In genomic region chr10:71761541-71762113, GRCh38 we compare ENCODE assay signal across 13 cellular contexts. TPM values are rescaled to one million over a fixed set of nuclear protein-coding genes. Genes with fewer than 3 reads are reported as not detected.
A peak's percentile ranks its signal among the peaks of the same experiment; 100 is the strongest.
DNase-seq lines count a peak whose midpoint lies in the region; ATAC-seq and TF ChIP-seq lines count a peak whose summit lies in the region.
"Had no signal": no experiment of that assay in that cellular context is flagged by ENCODE, and none has a peak within 500 bp of the region (broad histone marks: within the 10 kb centered on the region; RNA-seq: fewer than 3 reads in every experiment).

No MANE protein-coding gene starts in this region.

- H3K27ac Mint-ChIP-seq in activated naive CD4-positive, alpha-beta T cell treated with anti-CD3 and anti-CD28 coated beads, Interleukin-2, amount 50 U/mL, for 24 hours: peak overlapping the region; percentile 96
- peak overlapping the region; percentile 84 for H3K27ac Mint-ChIP-seq in activated T-helper 1 cell treated with anti-CD3 and anti-CD28 coated beads, Interleukin-12 subunit alpha, Interleukin-12 subunit beta, Interleukin-2, Interleukin-4 antibody, amounts not matched to agents 30 ng/mL and 10 ng/mL and 1 ng/mL, durations not matched to agents 14 hours and 24 hours and 36 hours
- H3K27ac Mint-ChIP-seq in glutamatergic neuron (ENCODE audit: unreplicated experiment) (no peak overlapping the region), type B pancreatic cell (no peak overlapping the region)

- ATAC-seq in sciatic nerve: no peak

- peaks cover 19% of the 10 kb centered on the region for H3K36me3 Mint-ChIP-seq in activated naive CD4-positive, alpha-beta T cell treated with anti-CD3 and anti-CD28 coated beads, Interleukin-2, amount 50 U/mL, for 24 hours
- H3K36me3 Mint-ChIP-seq in activated T-helper 1 cell treated with anti-CD3 and anti-CD28 coated beads, Interleukin-12 subunit alpha, Interleukin-12 subunit beta, Interleukin-2, Interleukin-4 antibody, amounts not matched to agents 30 ng/mL and 10 ng/mL and 1 ng/mL, durations not matched to agents 14 hours and 24 hours and 36 hours (ENCODE audit: low read depth): peaks cover 48% of the 10 kb centered on the region
- H3K36me3 Mint-ChIP-seq in glutamatergic neuron (ENCODE audit: unreplicated experiment): no peaks in the 10 kb centered on the region
- peaks cover 2% of the 10 kb centered on the region for H3K36me3 Mint-ChIP-seq in type B pancreatic cell

- intact Hi-C loops in activated T-helper 1 cell treated with anti-CD3 and anti-CD28 coated beads, Interleukin-12 subunit alpha, Interleukin-12 subunit beta, Interleukin-2, Interleukin-4 antibody, amounts not matched to agents 30 ng/mL and 10 ng/mL and 1 ng/mL, durations not matched to agents 14 hours and 24 hours and 36 hours (cut with micrococcal nuclease): no loop called here
- intact Hi-C loops in sciatic nerve (cut with DNase I): no loop called here
- intact Hi-C loops in head of caudate nucleus (cut with DNase I): no loop called here

- H3K4me3 Mint-ChIP-seq in activated naive CD4-positive, alpha-beta T cell treated with anti-CD3 and anti-CD28 coated beads, Interleukin-2, amount 50 U/mL, for 24 hours: peak overlapping the region; percentile 73
- no peak overlapping the region for H3K4me3 Mint-ChIP-seq in activated T-helper 1 cell treated with anti-CD3 and anti-CD28 coated beads, Interleukin-12 subunit alpha, Interleukin-12 subunit beta, Interleukin-2, Interleukin-4 antibody, amounts not matched to agents 30 ng/mL and 10 ng/mL and 1 ng/mL, durations not matched to agents 14 hours and 24 hours and 36 hours
- H3K4me3 Mint-ChIP-seq in glutamatergic neuron (ENCODE audit: unreplicated experiment) (no peak overlapping the region), type B pancreatic cell (no peak overlapping the region)

- no peaks in the 10 kb centered on the region for H3K9me3 Mint-ChIP-seq in activated naive CD4-positive, alpha-beta T cell treated with anti-CD3 and anti-CD28 coated beads, Interleukin-2, amount 50 U/mL, for 24 hours
- H3K9me3 Mint-ChIP-seq in activated T-helper 1 cell treated with anti-CD3 and anti-CD28 coated beads, Interleukin-12 subunit alpha, Interleukin-12 subunit beta, Interleukin-2, Interleukin-4 antibody, amounts not matched to agents 30 ng/mL and 10 ng/mL and 1 ng/mL, durations not matched to agents 14 hours and 24 hours and 36 hours: no peaks in the 10 kb centered on the region
- H3K9me3 Mint-ChIP-seq in glutamatergic neuron (ENCODE audit: unreplicated experiment) (peaks cover 2% of the 10 kb centered on the region), type B pancreatic cell (no peaks in the 10 kb centered on the region)

- H3K4me1 Mint-ChIP-seq in activated naive CD4-positive, alpha-beta T cell treated with anti-CD3 and anti-CD28 coated beads, Interleukin-2, amount 50 U/mL, for 24 hours: peaks cover 92% of the 10 kb centered on the region
- peaks cover 67% of the 10 kb centered on the region for H3K4me1 Mint-ChIP-seq in activated T-helper 1 cell treated with anti-CD3 and anti-CD28 coated beads, Interleukin-12 subunit alpha, Interleukin-12 subunit beta, Interleukin-2, Interleukin-4 antibody, amounts not matched to agents 30 ng/mL and 10 ng/mL and 1 ng/mL, durations not matched to agents 14 hours and 24 hours and 36 hours (ENCODE audit: low read depth)
- H3K4me1 Mint-ChIP-seq in glutamatergic neuron (ENCODE audit: low read depth, unreplicated experiment): no peaks in the 10 kb centered on the region
- peaks cover 8% of the 10 kb centered on the region for H3K4me1 Mint-ChIP-seq in type B pancreatic cell (ENCODE audit: unreplicated experiment)

- H3K27me3 Mint-ChIP-seq in activated naive CD4-positive, alpha-beta T cell treated with anti-CD3 and anti-CD28 coated beads, Interleukin-2, amount 50 U/mL, for 24 hours: no peaks in the 10 kb centered on the region
- H3K27me3 Mint-ChIP-seq in activated T-helper 1 cell treated with anti-CD3 and anti-CD28 coated beads, Interleukin-12 subunit alpha, Interleukin-12 subunit beta, Interleukin-2, Interleukin-4 antibody, amounts not matched to agents 30 ng/mL and 10 ng/mL and 1 ng/mL, durations not matched to agents 14 hours and 24 hours and 36 hours (ENCODE audit: insufficient read depth): no peaks in the 10 kb centered on the region
- H3K27me3 Mint-ChIP-seq in glutamatergic neuron (ENCODE audit: unreplicated experiment) (peaks cover 10% of the 10 kb centered on the region), type B pancreatic cell (no peaks in the 10 kb centered on the region)

- DNase-seq in activated naive CD4-positive, alpha-beta T cell treated with Interleukin-2 at 50 U/mL for 16 hours: no peak
- DNase-seq in activated T-helper 1 cell treated with anti-CD3 and anti-CD28 coated beads, Interleukin-12 subunit alpha, Interleukin-12 subunit beta, Interleukin-2, Interleukin-4 antibody, amounts not matched to agents 30 ng/mL and 10 ng/mL and 1 ng/mL, durations not matched to agents 14 hours and 24 hours and 36 hours (ENCODE audit: low spot score): no peak
- no peak for DNase-seq in glutamatergic neuron
- no peak for DNase-seq in type B pancreatic cell (ENCODE audit: extremely low spot score, unreplicated experiment)
- DNase-seq in sciatic nerve (ENCODE audit: low spot score): no peak
- DNase-seq in activated gamma-delta T cell treated with Interleukin-2 at 50 U/mL for 16 hours: no peak
- no peak for DNase-seq in head of caudate nucleus
- DNase-seq: activated CD8-positive, alpha-beta memory T cell treated with anti-CD3 and anti-CD28 coated beads for 24 hours; foreskin fibroblast; NCI-H510A; retina had no signal

- TF ChIP-seq CTCF in glutamatergic neuron (IDR thresholded peaks at IDR 0.05; ENCODE audit: partially characterized antibody, unreplicated experiment) (peak; percentile 16), type B pancreatic cell (conservative IDR thresholded peaks at IDR 0.05) (peak; percentile 22)

RNA-seq across cellular contexts. Expression of gene VSIR, which starts 11.7 kb away (rescaled TPM):
- total RNA-seq in activated T-helper 1 cell treated with anti-CD3 and anti-CD28 coated beads, Interleukin-12 subunit alpha, Interleukin-12 subunit beta, Interleukin-2, Interleukin-4 antibody, amounts not matched to agents 30 ng/mL and 10 ng/mL and 1 ng/mL, durations not matched to agents 14 hours and 24 hours and 36 hours: 114 and 115 TPM in 2 replicates
- total RNA-seq in glutamatergic neuron (ENCODE audit: unreplicated experiment) (0.29 TPM), type B pancreatic cell (ENCODE audit: low replicate concordance) (47.0 and 82.1 TPM in 2 replicates), sciatic nerve (171 TPM)

RNA-seq across cellular contexts. Expression of gene C10orf105, which starts 42.0 kb away (rescaled TPM):
- 0.18 and 0.32 TPM in 2 replicates for total RNA-seq in activated T-helper 1 cell treated with anti-CD3 and anti-CD28 coated beads, Interleukin-12 subunit alpha, Interleukin-12 subunit beta, Interleukin-2, Interleukin-4 antibody, amounts not matched to agents 30 ng/mL and 10 ng/mL and 1 ng/mL, durations not matched to agents 14 hours and 24 hours and 36 hours
- total RNA-seq in glutamatergic neuron (ENCODE audit: unreplicated experiment) (not detected), type B pancreatic cell (ENCODE audit: low replicate concordance) (0.31 TPM in 1 of 2 replicates, not detected in the other), sciatic nerve (0.53 TPM)
- total RNA-seq: lung microvascular endothelial cell had no signal

Comparison
In these comparisons a context has a peak if more than half of its experiments do, and no peak if none do; other contexts are left out.
1. H3K27ac Mint-ChIP-seq: peak in activated naive CD4-positive, alpha-beta T cell treated with anti-CD3 and anti-CD28 coated beads, Interleukin-2, amount 50 U/mL, for 24 hours (single experiment) and activated T-helper 1 cell treated with anti-CD3 and anti-CD28 coated beads, Interleukin-12 subunit alpha, Interleukin-12 subunit beta, Interleukin-2, Interleukin-4 antibody, amounts not matched to agents 30 ng/mL and 10 ng/mL and 1 ng/mL, durations not matched to agents 14 hours and 24 hours and 36 hours (single experiment); none in glutamatergic neuron (single experiment) and type B pancreatic cell (single experiment).
2. RNA of gene VSIR, which starts 11.7 kb away (total RNA-seq): 171 TPM in sciatic nerve (single experiment), 114 to 115 TPM in activated T-helper 1 cell treated with anti-CD3 and anti-CD28 coated beads, Interleukin-12 subunit alpha, Interleukin-12 subunit beta, Interleukin-2, Interleukin-4 antibody, amounts not matched to agents 30 ng/mL and 10 ng/mL and 1 ng/mL, durations not matched to agents 14 hours and 24 hours and 36 hours and 47.0 to 82.1 TPM in type B pancreatic cell; 0.29 TPM in glutamatergic neuron (single experiment); every median in the first group is over 10 times any median in the second.